20 cellular contexts compared by ENCODE assay signal in the genomic region with DNA sequence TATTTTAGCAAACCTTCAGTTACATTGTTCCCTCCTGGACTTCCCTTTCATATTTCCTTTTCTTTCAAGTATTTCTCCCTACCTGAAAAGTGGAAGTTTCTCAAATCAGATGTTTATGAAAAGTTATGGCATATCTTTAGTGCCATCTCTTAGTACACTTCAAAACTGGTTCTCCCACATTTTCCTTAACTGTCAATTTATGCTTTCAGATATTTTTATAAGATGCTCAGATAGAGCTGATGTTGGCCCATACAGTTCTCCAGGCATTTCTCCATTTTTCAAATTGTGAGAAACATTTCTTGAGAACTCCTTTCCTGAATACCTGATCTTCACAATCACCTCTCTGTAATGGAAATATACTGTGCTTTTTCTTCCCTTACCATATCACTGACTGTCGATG. TPM values are rescaled to one million over a fixed set of nuclear protein-coding genes. Genes with fewer than 3 reads are reported as not detected.
A peak's percentile ranks its signal among the peaks of the same experiment; 100 is the strongest.
DNase-seq lines count a peak whose midpoint lies in the region; ATAC-seq, FAIRE-seq and TF ChIP-seq lines count a peak whose summit lies in the region.
"Had no signal": no experiment of that assay in that cellular context is flagged by ENCODE, and none has a peak within 500 bp of the region (broad histone marks: within the 10 kb centered on the region; RNA-seq: fewer than 3 reads in every experiment).

No MANE protein-coding gene starts in this region.

- H3K27ac ChIP-seq in tibial nerve (no peak overlapping the region), pancreas (no peak overlapping the region)
- H3K27ac ChIP-seq: 22Rv1; adrenal gland; BLaER1 treated with 17β-estradiol and CSF1 and Interleukin-3, amounts not matched to agents 10 nM and 100 nM had no signal

- H3K27me3 Mint-ChIP-seq in activated CD4-positive, alpha-beta T cell treated with anti-CD3 and anti-CD28 coated beads for 36 hours: peaks cover 4% of the 10 kb centered on the region
- peaks cover 1% of the 10 kb centered on the region for H3K27me3 Mint-ChIP-seq in activated CD4-positive, alpha-beta T cell treated with anti-CD3 and anti-CD28 coated beads, Interleukin-2, amount 10 ng/mL, durations not matched to agents 24 days and 14 days
- no peaks in the 10 kb centered on the region for H3K27me3 Mint-ChIP-seq in activated naive CD8-positive, alpha-beta T cell treated with anti-CD3 and anti-CD28 coated beads for 36 hours
- H3K27me3 Mint-ChIP-seq: activated B cell treated with CpG ODN at 0.5 μM for 24 hours had no signal

- intact Hi-C loops in activated CD4-positive, alpha-beta T cell treated with anti-CD3 and anti-CD28 coated beads for 36 hours (cut with DNase I, micrococcal nuclease): loop anchor here (1.0 to 2.0 kb wide), 8 partner anchors 32 to 324 kb away; a partner anchor contains a TSS
- intact Hi-C loops in activated CD4-positive, alpha-beta T cell treated with anti-CD3 and anti-CD28 coated beads, Interleukin-2, amount 10 ng/mL, durations not matched to agents 24 days and 14 days (cut with micrococcal nuclease): loop anchor here (1.0 to 5.0 kb wide), 6 partner anchors 15 to 538 kb away; a partner anchor contains a TSS
- intact Hi-C loops in pancreas (cut with DNase I): no loop called here
- intact Hi-C loops in posterior cingulate gyrus (cut with DNase I): no loop called here

- peaks cover 3% of the 10 kb centered on the region for H3K36me3 Mint-ChIP-seq in activated CD4-positive, alpha-beta T cell treated with anti-CD3 and anti-CD28 coated beads for 36 hours (ENCODE audit: low read depth)
- peaks cover 1% of the 10 kb centered on the region for H3K36me3 Mint-ChIP-seq in activated CD4-positive, alpha-beta T cell treated with anti-CD3 and anti-CD28 coated beads, Interleukin-2, amount 10 ng/mL, durations not matched to agents 24 days and 14 days (ENCODE audit: low read depth)
- H3K36me3 Mint-ChIP-seq in activated naive CD8-positive, alpha-beta T cell treated with anti-CD3 and anti-CD28 coated beads for 36 hours: peaks cover 3% of the 10 kb centered on the region

- no peak for DNase-seq in activated CD4-positive, alpha-beta T cell treated with anti-CD3 and anti-CD28 coated beads for 36 hours
- no peak for DNase-seq in activated CD4-positive, alpha-beta T cell treated with anti-CD3 and anti-CD28 coated beads, Interleukin-2, amount 10 ng/mL, durations not matched to agents 24 days and 14 days
- no peak for DNase-seq in activated naive CD8-positive, alpha-beta T cell treated with anti-CD3 and anti-CD28 coated beads for 36 hours
- no peak for DNase-seq in tibial nerve (ENCODE audit: low spot score in 2 of 2)
- no peak for DNase-seq in pancreas
- DNase-seq in posterior cingulate gyrus: no peak
- DNase-seq: activated B cell treated with CpG ODN at 0.5 μM for 24 hours; activated CD8-positive, alpha-beta memory T cell treated with anti-CD3 and anti-CD28 coated beads, Interleukin-2, amount 50 U/mL, for 4 hours; adrenal gland; DMS53; left ventricle myocardium superior; NCI-H2081; NCI-H774; substantia nigra had no signal

- H3K9me3 Mint-ChIP-seq in activated CD4-positive, alpha-beta T cell treated with anti-CD3 and anti-CD28 coated beads for 36 hours (ENCODE audit: low read depth): no peaks in the 10 kb centered on the region
- no peaks in the 10 kb centered on the region for H3K9me3 Mint-ChIP-seq in activated CD4-positive, alpha-beta T cell treated with anti-CD3 and anti-CD28 coated beads, Interleukin-2, amount 10 ng/mL, durations not matched to agents 24 days and 14 days
- H3K9me3 Mint-ChIP-seq in activated naive CD8-positive, alpha-beta T cell treated with anti-CD3 and anti-CD28 coated beads for 36 hours: no peaks in the 10 kb centered on the region
- H3K9me3 Mint-ChIP-seq: activated B cell treated with CpG ODN at 0.5 μM for 24 hours, GM23338 had no signal

- TF ChIP-seq CTCF in tibial nerve (IDR thresholded peaks at IDR 0.05): no peak
- TF ChIP-seq CTCF in pancreas (IDR thresholded peaks at IDR 0.05): no peak

- 76 to 86% methylated on average over 1 of the region's 1 CpG for WGBS in tibial nerve, 2 donors
- WGBS in pancreas, 2 donors: 43 to 79% methylated on average over 1 of the region's 1 CpG

- CTCF ChIA-PET in activated CD4-positive, alpha-beta T cell treated with anti-CD3 and anti-CD28 coated beads for 36 hours (lab: Charles Lee): interaction anchor here (1.1 to 1.8 kb wide), 2 partner anchors 18 to 35 kb away, joined by 3 to 4 read pairs; no protein-coding TSS in a partner anchor

- peak overlapping the region; percentile 42 for H3K27ac Mint-ChIP-seq in activated CD4-positive, alpha-beta T cell treated with anti-CD3 and anti-CD28 coated beads for 36 hours
- H3K27ac Mint-ChIP-seq in activated CD4-positive, alpha-beta T cell treated with anti-CD3 and anti-CD28 coated beads, Interleukin-2, amount 10 ng/mL, durations not matched to agents 24 days and 14 days: no peak overlapping the region
- peak overlapping the region; percentile 10 for H3K27ac Mint-ChIP-seq in activated naive CD8-positive, alpha-beta T cell treated with anti-CD3 and anti-CD28 coated beads for 36 hours
- H3K27ac Mint-ChIP-seq: activated B cell treated with CpG ODN at 0.5 μM for 24 hours, GM23338 had no signal

- FAIRE-seq in pancreas (lab: Jason Lieb, UNC): no peak
- FAIRE-seq: endometrium had no signal

- no peak for TF ChIP-seq POLR2A in tibial nerve (IDR thresholded peaks at IDR 0.05)

- POLR2A ChIA-PET in activated CD4-positive, alpha-beta T cell treated with anti-CD3 and anti-CD28 coated beads for 36 hours (lab: Charles Lee): no interaction called here

- no peak for TF ChIP-seq EP300 in tibial nerve (IDR thresholded peaks at IDR 0.05)

- H3K4me3 Mint-ChIP-seq in activated CD4-positive, alpha-beta T cell treated with anti-CD3 and anti-CD28 coated beads for 36 hours: no peak overlapping the region
- H3K4me3 Mint-ChIP-seq in activated CD4-positive, alpha-beta T cell treated with anti-CD3 and anti-CD28 coated beads, Interleukin-2, amount 10 ng/mL, durations not matched to agents 24 days and 14 days: no peak overlapping the region
- H3K4me3 Mint-ChIP-seq in activated naive CD8-positive, alpha-beta T cell treated with anti-CD3 and anti-CD28 coated beads for 36 hours: no peak overlapping the region
- H3K4me3 Mint-ChIP-seq: activated B cell treated with CpG ODN at 0.5 μM for 24 hours, GM23338 had no signal

- peak; percentile 10 for ATAC-seq in activated CD4-positive, alpha-beta T cell treated with anti-CD3 and anti-CD28 coated beads for 36 hours
- ATAC-seq in GM21717 (IDR thresholded peaks at IDR 0.05; ENCODE audit: unreplicated experiment) (peak; percentile 10), HG03103 (IDR thresholded peaks at IDR 0.05; ENCODE audit: low read depth, unreplicated experiment) (peak; percentile 9), pancreas (no peak)
- ATAC-seq: GM23338, left ventricle myocardium superior had no signal

- H3K27me3 ChIP-seq in tibial nerve: no peaks in the 10 kb centered on the region
- H3K27me3 ChIP-seq in pancreas: no peaks in the 10 kb centered on the region
- H3K27me3 ChIP-seq: adrenal gland; BLaER1 treated with 17β-estradiol and CSF1 and Interleukin-3, amounts not matched to agents 10 nM and 100 nM had no signal

- no peak overlapping the region for H3K4me3 ChIP-seq in tibial nerve
- no peak overlapping the region for H3K4me3 ChIP-seq in pancreas
- H3K4me3 ChIP-seq: adrenal gland; BLaER1 treated with 17β-estradiol and CSF1 and Interleukin-3, amounts not matched to agents 10 nM and 100 nM; GM23338 had no signal

- peaks cover 0 to 2% (median 0%) of the 10 kb centered on the region in 4 donors for H3K9me3 ChIP-seq in tibial nerve
- H3K9me3 ChIP-seq in pancreas: no peaks in the 10 kb centered on the region
- H3K9me3 ChIP-seq: adrenal gland; BLaER1 treated with 17β-estradiol and CSF1 and Interleukin-3, amounts not matched to agents 10 nM and 100 nM had no signal

- H3K36me3 ChIP-seq in tibial nerve: no peaks in the 10 kb centered on the region
- no peaks in the 10 kb centered on the region for H3K36me3 ChIP-seq in pancreas
- H3K36me3 ChIP-seq: adrenal gland had no signal

- H3K4me1 ChIP-seq in tibial nerve (no peaks in the 10 kb centered on the region), pancreas (no peaks in the 10 kb centered on the region)
- H3K4me1 ChIP-seq: adrenal gland had no signal

- peaks cover 20% of the 10 kb centered on the region for H3K4me1 Mint-ChIP-seq in activated CD4-positive, alpha-beta T cell treated with anti-CD3 and anti-CD28 coated beads for 36 hours
- peaks cover 17% of the 10 kb centered on the region for H3K4me1 Mint-ChIP-seq in activated CD4-positive, alpha-beta T cell treated with anti-CD3 and anti-CD28 coated beads, Interleukin-2, amount 10 ng/mL, durations not matched to agents 24 days and 14 days
- peaks cover 25% of the 10 kb centered on the region for H3K4me1 Mint-ChIP-seq in activated naive CD8-positive, alpha-beta T cell treated with anti-CD3 and anti-CD28 coated beads for 36 hours
- H3K4me1 Mint-ChIP-seq: activated B cell treated with CpG ODN at 0.5 μM for 24 hours had no signal

RNA-seq across cellular contexts. Expression of a gene that starts 32.5 kb away (rescaled TPM):
- 10 to 100 TPM; 15.8 to 16.5 TPM for total RNA-seq in activated CD4-positive, alpha-beta T cell treated with anti-CD3 and anti-CD28 coated beads for 36 hours
- 20.5 and 27.0 TPM in 2 replicates for total RNA-seq in activated CD4-positive, alpha-beta T cell treated with anti-CD3 and anti-CD28 coated beads, Interleukin-2, amount 10 ng/mL, durations not matched to agents 24 days and 14 days
- total RNA-seq in activated naive CD8-positive, alpha-beta T cell treated with anti-CD3 and anti-CD28 coated beads for 36 hours: 10 to 100 TPM; 19.1 to 22.4 TPM
- total RNA-seq in tibial nerve (10 to 100 TPM; 16.8 to 20.1 (median 19.6) TPM), pancreas (10 to 100 TPM in 2 of 6 donors, 1 to 10 TPM in 4; 5.5 to 11.4 (median 8.9) TPM)
- 1 to 10 TPM; 4.5 to 7.3 TPM for polyA plus RNA-seq in pancreas

RNA-seq across cellular contexts. Expression of a gene that starts 53.8 kb away (rescaled TPM):
- total RNA-seq in activated CD4-positive, alpha-beta T cell treated with anti-CD3 and anti-CD28 coated beads for 36 hours: 1 to 10 TPM; 3.2 to 3.5 TPM
- 6.2 and 6.7 TPM in 2 replicates for total RNA-seq in activated CD4-positive, alpha-beta T cell treated with anti-CD3 and anti-CD28 coated beads, Interleukin-2, amount 10 ng/mL, durations not matched to agents 24 days and 14 days
- total RNA-seq in activated naive CD8-positive, alpha-beta T cell treated with anti-CD3 and anti-CD28 coated beads for 36 hours: 1 to 10 TPM; 7.4 to 7.5 TPM
- 1 to 10 TPM; 2.4 to 4.8 (median 2.9) TPM for total RNA-seq in tibial nerve
- total RNA-seq in pancreas: 1 to 10 TPM in 1 of 6 donors, under 1 TPM in 5; 0.51 to 1.2 (median 0.76) TPM
- 1 to 10 TPM; 1.1 to 1.4 TPM for polyA plus RNA-seq in pancreas

Comparison
In these comparisons a context has a peak if more than half of its experiments do, and no peak if none do; other contexts are left out.
1. ATAC-seq: peak in activated CD4-positive, alpha-beta T cell treated with anti-CD3 and anti-CD28 coated beads for 36 hours (single experiment), GM21717 (single experiment) and HG03103 (single experiment); none in pancreas (0 of 4).
2. intact Hi-C loops: an anchor here in activated CD4-positive, alpha-beta T cell treated with anti-CD3 and anti-CD28 coated beads for 36 hours (1.0 to 2.0 kb wide) and activated CD4-positive, alpha-beta T cell treated with anti-CD3 and anti-CD28 coated beads, Interleukin-2, amount 10 ng/mL, durations not matched to agents 24 days and 14 days (1.0 to 5.0 kb wide); none called in pancreas and posterior cingulate gyrus.